19 cellular contexts compared by ENCODE assay signal in genomic region chr6:43216200-43216599, GRCh38. TPM values are rescaled to one million over a fixed set of nuclear protein-coding genes. Genes with fewer than 3 reads are reported as not detected.
"Had no signal": no experiment of that assay in that cellular context is flagged by ENCODE, and none has a peak within 500 bp of the region (broad histone marks: within the 10 kb centered on the region; RNA-seq: fewer than 3 reads in every experiment).

No MANE protein-coding gene starts in this region.

- H3K4me3 ChIP-seq: ascending aorta, breast epithelium, gastrocnemius medialis, heart left ventricle, left ventricle myocardium inferior, spleen, thyroid gland had no signal

- H3K27me3 ChIP-seq: ascending aorta, breast epithelium, gastrocnemius medialis, heart left ventricle, spleen, thyroid gland had no signal

- H3K27ac ChIP-seq: ascending aorta, breast epithelium, gastrocnemius medialis, heart left ventricle, left ventricle myocardium inferior, spleen, thyroid gland had no signal

- H3K4me1 ChIP-seq: ascending aorta, gastrocnemius medialis had no signal

- H3K36me3 ChIP-seq: breast epithelium had no signal

- H3K9me3 ChIP-seq: ascending aorta, breast epithelium, gastrocnemius medialis, heart left ventricle, left ventricle myocardium inferior, spleen, thyroid gland had no signal

- ATAC-seq: activated CD4-positive, alpha-beta T cell treated with anti-CD3 and anti-CD28 coated beads for 36 hours; gastrocnemius medialis; heart left ventricle; WTC11 had no signal

- DNase-seq: activated CD4-positive, alpha-beta T cell treated with anti-CD3 and anti-CD28 coated beads for 36 hours; activated CD4-positive, alpha-beta T cell treated with anti-CD3 and anti-CD28 coated beads, Interleukin-2, amount 50 U/mL, for 48 hours; activated naive CD4-positive, alpha-beta T cell; activated T-cell treated with anti-CD3 and anti-CD28 coated beads for 4 hours; cortex of kidney; gastrocnemius medialis; left ventricle myocardium inferior; nephron progenitor cell; nucleus accumbens; retina; spleen; stimulated activated CD4-positive, alpha-beta T cell treated with anti-CD3 and anti-CD28 coated beads, Interleukin-4, amount 100 ng/mL, for 4 hours; stimulated activated naive CD4-positive, alpha-beta T cell; thyroid gland had no signal

RNA-seq across cellular contexts. Expression of gene TTBK1, which starts 27.1 kb away (rescaled TPM):
- total RNA-seq: ascending aorta, myocyte had no signal
